ENCODE assay signal across 16 cellular contexts in genomic region chr2:127520424-127520823, GRCh38. TPM values are rescaled to one million over a fixed set of nuclear protein-coding genes. Genes with fewer than 3 reads are reported as not detected.
"Had no signal": no experiment of that assay in that cellular context is flagged by ENCODE, and none has a peak within 500 bp of the region (broad histone marks: within the 10 kb centered on the region; RNA-seq: fewer than 3 reads in every experiment).

No MANE protein-coding gene starts in this region.

- H3K27ac Mint-ChIP-seq: nephron progenitor cell; stimulated activated memory B cell treated with anti-CD40 and anti-IgM and Interleukin-4, amounts not matched to agents 10 μg/mL and 1 μg/mL and 100 μg/mL, for 72 hours had no signal

- H3K4me3 Mint-ChIP-seq: naive thymus-derived CD4-positive, alpha-beta T cell; nephron progenitor cell; stimulated activated memory B cell treated with anti-CD40 and anti-IgM and Interleukin-4, amounts not matched to agents 10 μg/mL and 1 μg/mL and 100 μg/mL, for 72 hours; stimulated activated naive CD8-positive, alpha-beta T cell treated with anti-CD3 and anti-CD28 coated beads, Interleukin-15, Interleukin-2, amounts not matched to agents 100 ng/mL and 50 ng/mL, for 24 hours had no signal

- H3K27me3 Mint-ChIP-seq: naive thymus-derived CD4-positive, alpha-beta T cell; stimulated activated memory B cell treated with anti-CD40 and anti-IgM and Interleukin-4, amounts not matched to agents 10 μg/mL and 1 μg/mL and 100 μg/mL, for 72 hours; stimulated activated naive CD8-positive, alpha-beta T cell treated with anti-CD3 and anti-CD28 coated beads, Interleukin-15, Interleukin-2, amounts not matched to agents 100 ng/mL and 50 ng/mL, for 24 hours had no signal

- DNase-seq: foreskin melanocyte; heart left ventricle; hippocampal formation; left colon; left ventricle myocardium superior; mesenchymal stem cell; naive thymus-derived CD4-positive, alpha-beta T cell; nephron progenitor cell; right lobe of liver; stimulated activated CD4-positive, alpha-beta T cell treated with anti-CD3 and anti-CD28 coated beads, Interleukin-4, amount 100 ng/mL, for 1 hour; stimulated activated CD8-positive, alpha-beta memory T cell treated with anti-CD3 and anti-CD28 coated beads, Interleukin-4, amount 100 ng/mL, for 48 hours; tibial artery; upper lobe of right lung had no signal

- ATAC-seq: heart left ventricle; left colon; left ventricle myocardium superior; naive thymus-derived CD4-positive, alpha-beta T cell; right lobe of liver; stimulated activated memory B cell treated with anti-CD40 and anti-IgM and Interleukin-4, amounts not matched to agents 10 μg/mL and 1 μg/mL and 100 μg/mL, for 72 hours; upper lobe of right lung had no signal

- H3K9me3 Mint-ChIP-seq: naive thymus-derived CD4-positive, alpha-beta T cell; nephron progenitor cell; stimulated activated memory B cell treated with anti-CD40 and anti-IgM and Interleukin-4, amounts not matched to agents 10 μg/mL and 1 μg/mL and 100 μg/mL, for 72 hours; stimulated activated naive CD8-positive, alpha-beta T cell treated with anti-CD3 and anti-CD28 coated beads, Interleukin-15, Interleukin-2, amounts not matched to agents 100 ng/mL and 50 ng/mL, for 24 hours had no signal

RNA-seq across cellular contexts. Expression of gene MYO7B, which starts 15.1 kb away (rescaled TPM):
- total RNA-seq: vagina had no signal
